In the genomic region with DNA sequence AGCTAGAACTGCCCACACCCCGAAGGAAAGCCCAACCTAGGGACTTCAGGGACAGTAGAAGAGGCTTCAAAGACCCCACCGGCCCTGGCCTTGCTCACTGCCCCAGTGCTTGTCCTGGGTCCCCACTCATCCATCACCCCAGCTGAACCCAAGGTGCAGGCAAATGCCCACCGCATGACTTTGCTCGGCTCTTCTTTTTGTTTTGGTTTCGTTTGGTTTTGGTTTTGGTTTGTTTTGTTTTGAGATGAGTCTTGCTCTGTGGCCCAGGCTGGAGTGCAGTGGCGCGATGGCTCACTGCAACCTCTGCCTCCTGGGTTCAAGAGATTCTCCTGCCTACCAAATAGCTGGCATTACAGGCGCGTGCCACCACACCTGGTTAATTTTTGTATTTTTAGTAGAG, we compare ENCODE assay signal across 8 cellular contexts. TPM values are rescaled to one million over a fixed set of nuclear protein-coding genes. Genes with fewer than 3 reads are reported as not detected.
DNase-seq lines count a peak whose midpoint lies in the region; ATAC-seq and TF ChIP-seq lines count a peak whose summit lies in the region.

No MANE protein-coding gene starts in this region.

- no peak for TF ChIP-seq CTCF in CD4-positive, alpha-beta T cell (IDR thresholded peaks at IDR 0.05)
- no peak for TF ChIP-seq CTCF in PC-3 (conservative IDR thresholded peaks at IDR 0.05; ENCODE audit: low read depth, low read length)

- H3K4me2 ChIP-seq in PC-3 (ENCODE audit: low read length) = no peak overlapping the region

- no TSS peak for BruUV-seq in PC-3 (replicated peaks; lab: Mats Ljungman, UMichigan)

- CTCF ChIA-PET in CD4-positive, alpha-beta T cell (lab: Charles Lee) = no interaction called here
- CTCF ChIA-PET in PC-3 (lab: Charles Lee) = no interaction called here

- H3K27ac Mint-ChIP-seq in CD4-positive, alpha-beta T cell = peak overlapping the region; percentile 66
- peak overlapping the region; percentile 62 for H3K27ac Mint-ChIP-seq in activated naive CD8-positive, alpha-beta T cell treated with anti-CD3 and anti-CD28 coated beads for 36 hours

- peaks cover 15% of the 10 kb centered on the region for H3K4me1 Mint-ChIP-seq in CD4-positive, alpha-beta T cell (ENCODE audit: low read depth)
- peaks cover 10% of the 10 kb centered on the region for H3K4me1 Mint-ChIP-seq in activated naive CD8-positive, alpha-beta T cell treated with anti-CD3 and anti-CD28 coated beads for 36 hours

- H3K36me3 ChIP-seq in PC-3 (ENCODE audit: low read depth, low read length) = no peaks in the 10 kb centered on the region

- peaks cover 25% of the 10 kb centered on the region for H3K4me1 ChIP-seq in PC-3 (ENCODE audit: insufficient read depth, low read length)

- no peaks in the 10 kb centered on the region for H3K36me3 Mint-ChIP-seq in CD4-positive, alpha-beta T cell (ENCODE audit: low read depth)
- H3K36me3 Mint-ChIP-seq in activated naive CD8-positive, alpha-beta T cell treated with anti-CD3 and anti-CD28 coated beads for 36 hours = no peaks in the 10 kb centered on the region

- no peaks in the 10 kb centered on the region for H3F3A ChIP-seq in PC-3 (ENCODE audit: low read length, unreplicated experiment)

- no peaks in the 10 kb centered on the region for H3K9me3 Mint-ChIP-seq in CD4-positive, alpha-beta T cell
- no peaks in the 10 kb centered on the region for H3K9me3 Mint-ChIP-seq in activated naive CD8-positive, alpha-beta T cell treated with anti-CD3 and anti-CD28 coated beads for 36 hours

- no peak overlapping the region for H2AFZ ChIP-seq in PC-3 (ENCODE audit: low read length)

- H3K27ac ChIP-seq in CD4-positive, alpha-beta T cell (ENCODE audit: low read depth, low read length) = no peak overlapping the region
- no peak overlapping the region for H3K27ac ChIP-seq in PC-3 (ENCODE audit: low read length)

- POLR2A ChIA-PET in CD4-positive, alpha-beta T cell (lab: Charles Lee) = interaction anchor here (0.5 to 4.0 kb wide), 3 partner anchors 9 to 160 kb away, joined by 3 to 29 read pairs (median 3); partner anchors contain the start of genes CCDC85C, CCNK and SETD3
- POLR2A ChIA-PET in PC-3 (lab: Charles Lee; ENCODE audit: unreplicated experiment) = no interaction called here

- intact Hi-C loops in CD4-positive, alpha-beta T cell (cut with DNase I, micrococcal nuclease) = no loop called here
- intact Hi-C loops in head of caudate nucleus (cut with DNase I) (no loop called here), PC-3 (cut with micrococcal nuclease) (no loop called here)

- ATAC-seq in CD4-positive, alpha-beta T cell (ENCODE audit: poor library complexity) = peak; percentile 55
- ATAC-seq in GM21360 (IDR thresholded peaks at IDR 0.05; ENCODE audit: unreplicated experiment) = peak; percentile 85
- ATAC-seq in HG03520 (IDR thresholded peaks at IDR 0.05; ENCODE audit: unreplicated experiment) = peak; percentile 88
- ATAC-seq in PC-3 = no peak

- H3K9me3 ChIP-seq in CD4-positive, alpha-beta T cell (ENCODE audit: control insufficient read depth, low read length) = no peaks in the 10 kb centered on the region
- H3K9me3 ChIP-seq in PC-3 (ENCODE audit: low read length) = no peaks in the 10 kb centered on the region

- H3K4me3 Mint-ChIP-seq in CD4-positive, alpha-beta T cell = peak overlapping the region; percentile 66
- peak overlapping the region; percentile 62 for H3K4me3 Mint-ChIP-seq in activated naive CD8-positive, alpha-beta T cell treated with anti-CD3 and anti-CD28 coated beads for 36 hours

- H3K9me2 ChIP-seq in PC-3 (replicated peaks; ENCODE audit: low read length) = no peaks in the 10 kb centered on the region

- no peaks in the 10 kb centered on the region for H3K27me3 ChIP-seq in CD4-positive, alpha-beta T cell (ENCODE audit: control insufficient read depth, insufficient read depth, low read length)
- H3K27me3 ChIP-seq in PC-3 (ENCODE audit: low read length) = no peaks in the 10 kb centered on the region

- no peak overlapping the region for H3K9ac ChIP-seq in PC-3 (ENCODE audit: low read length)

- no peak overlapping the region for H3K4me3 ChIP-seq in PC-3 (ENCODE audit: low read length)

- H4K20me1 ChIP-seq in PC-3 (ENCODE audit: low read length) = peaks cover 52% of the 10 kb centered on the region; the same call in 1 of the 2 replicates

- no peaks in the 10 kb centered on the region for H3K27me3 Mint-ChIP-seq in CD4-positive, alpha-beta T cell
- no peaks in the 10 kb centered on the region for H3K27me3 Mint-ChIP-seq in activated naive CD8-positive, alpha-beta T cell treated with anti-CD3 and anti-CD28 coated beads for 36 hours

- peak in 1 of 10 experiments; percentile 9 for DNase-seq in CD4-positive, alpha-beta T cell
- DNase-seq in activated naive CD8-positive, alpha-beta T cell treated with anti-CD3 and anti-CD28 coated beads for 36 hours = peak; percentile 40
- DNase-seq in head of caudate nucleus (no peak), PC-3 (no peak), HuH-7 (ENCODE audit: low spot score) (no peak), NCI-H1417 (lab: John Stamatoyannopoulos, UW) (no peak)

- peaks cover 97% of the 10 kb centered on the region for H3K79me2 ChIP-seq in PC-3 (ENCODE audit: low read length)

RNA-seq across cellular contexts. Expression of gene CCDC85C, which starts 9.0 kb away (rescaled TPM):
- total RNA-seq in CD4-positive, alpha-beta T cell = 1 to 10 TPM; 5.8 to 7.5 TPM
- total RNA-seq in activated naive CD8-positive, alpha-beta T cell treated with anti-CD3 and anti-CD28 coated beads for 36 hours = 1 to 10 TPM; 6.3 to 8.9 TPM
- 36.4 and 44.6 TPM in 2 replicates for total RNA-seq in PC-3 (2014; rRNA removed)

RNA-seq across cellular contexts. Expression of gene HHIPL1, which starts 49.9 kb away (rescaled TPM):
- total RNA-seq in CD4-positive, alpha-beta T cell = not detected
- total RNA-seq in activated naive CD8-positive, alpha-beta T cell treated with anti-CD3 and anti-CD28 coated beads for 36 hours = under 1 TPM in 1 of 2 experiments, not detected in 1; 0.02 TPM
- 0.84 and 0.92 TPM in 2 replicates for total RNA-seq in PC-3 (2014; rRNA removed)
